ENCODE assay signal across 22 cellular contexts in the genomic region with DNA sequence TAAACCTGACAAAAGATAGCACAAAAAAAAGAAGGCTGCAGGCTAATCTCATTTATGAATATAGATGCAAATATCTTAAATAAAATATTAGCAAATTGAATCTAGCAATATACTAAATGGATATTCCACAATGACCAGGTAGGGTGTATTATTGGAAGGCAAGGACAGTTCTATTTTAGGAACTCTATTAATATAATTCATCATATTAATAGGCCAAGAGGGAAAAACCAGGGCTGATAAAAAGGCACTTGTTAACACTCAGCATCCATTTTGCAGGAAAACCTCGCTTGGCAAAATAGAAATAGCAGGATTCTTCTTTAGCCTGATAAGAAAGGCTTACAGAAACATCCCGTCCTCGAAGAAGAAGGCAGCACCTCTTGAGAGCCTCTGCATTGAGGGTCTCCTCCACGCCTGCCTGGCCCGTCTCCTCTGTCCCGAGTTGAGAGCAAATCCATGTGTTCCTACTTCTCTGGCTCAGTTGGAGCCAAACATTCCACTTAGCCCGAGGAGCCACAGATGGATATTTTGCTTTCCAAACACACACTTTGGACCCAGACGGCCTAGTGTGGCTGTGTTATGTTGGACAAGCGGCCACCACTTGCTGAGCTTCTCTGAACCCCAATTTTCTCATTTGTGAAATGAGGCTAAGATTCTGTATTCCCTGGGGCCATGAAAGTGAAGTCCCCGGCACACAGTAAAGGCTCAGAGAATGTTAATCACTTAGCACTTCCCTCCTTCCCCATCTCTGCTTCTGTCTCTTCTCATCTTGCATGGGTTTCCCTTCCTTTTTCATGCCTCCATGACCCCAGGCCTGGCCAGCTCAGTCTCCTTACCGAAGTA.
DNase-seq lines count a peak whose midpoint lies in the region; ATAC-seq and TF ChIP-seq lines count a peak whose summit lies in the region.
"Had no signal": no experiment of that assay in that cellular context is flagged by ENCODE, and none has a peak within 500 bp of the region (broad histone marks: within the 10 kb centered on the region; RNA-seq: fewer than 3 reads in every experiment).

No MANE protein-coding gene starts in this region.

- WGBS in heart right ventricle, 2 donors, result 29 to 37% methylated on average over 11 of the region's 11 CpGs

- ATAC-seq in heart right ventricle, result peak in 6 of 8 donors; percentile 38 to 83 (median 64)
- ATAC-seq in activated T-cell treated with anti-CD3 and anti-CD28 coated beads, Interleukin-2, amount 50 U/mL, for 72 hours (replicated peaks in 1 of 2), result no peak
- ATAC-seq: left lung; stimulated activated naive CD8-positive, alpha-beta T cell treated with anti-CD3 and anti-CD28 coated beads, Interleukin-15, amount 100 ng/mL, for 72 hours had no signal

- TF ChIP-seq CTCF in heart right ventricle (IDR thresholded peaks at IDR 0.05), result no peak

- peak overlapping the region; percentile 96 for H3K27ac ChIP-seq in BLaER1
- peak overlapping the region in 4 of 10 donors; percentile 32 to 65 (median 54) for H3K27ac ChIP-seq in heart right ventricle
- H3K27ac ChIP-seq: C4-2B, dorsolateral prefrontal cortex, left lung, neural progenitor cell, upper lobe of left lung had no signal

- H3K4me3 ChIP-seq in BLaER1 (peak overlapping the region; percentile 66), NT2/D1 (ENCODE audit: insufficient read length, low read depth) (no peak overlapping the region), heart right ventricle (no peak overlapping the region)
- H3K4me3 ChIP-seq: dorsolateral prefrontal cortex, HAP-1, left lung, neural progenitor cell, upper lobe of left lung had no signal

- H3K4me2 ChIP-seq in BLaER1, result peak overlapping the region; percentile 93
- H3K4me2 ChIP-seq: neural progenitor cell had no signal

- peaks cover 5% of the 10 kb centered on the region; the same call in 1 of the 2 replicates for H3K36me3 ChIP-seq in BLaER1
- no peaks in the 10 kb centered on the region for H3K36me3 ChIP-seq in NT2/D1 (ENCODE audit: insufficient read depth, insufficient read length, low read length)
- no peaks in the 10 kb centered on the region for H3K36me3 ChIP-seq in heart right ventricle
- H3K36me3 ChIP-seq: HAP-1, left lung, neural progenitor cell, upper lobe of left lung had no signal

- peaks cover 1 to 2% of the 10 kb centered on the region in 2 donors for H3K9me3 Mint-ChIP-seq in activated T-cell treated with anti-CD3 and anti-CD28 coated beads, Interleukin-2, amount 50 U/mL, for 72 hours

- H3K4me1 ChIP-seq in BLaER1 (peaks cover 71% of the 10 kb centered on the region), NT2/D1 (ENCODE audit: insufficient read depth, insufficient read length) (peaks cover 11% of the 10 kb centered on the region), heart right ventricle (peaks cover 0 to 17% (median 3%) of the 10 kb centered on the region in 9 donors)
- H3K4me1 ChIP-seq: left lung, upper lobe of left lung had no signal

- H3K9ac ChIP-seq in BLaER1 (peak overlapping the region; percentile 89), NT2/D1 (ENCODE audit: insufficient read length, low read depth) (peak overlapping the region; percentile 35)
- H3K9ac ChIP-seq: neural progenitor cell had no signal

- intact Hi-C loops in heart right ventricle (cut with DNase I), result no loop called here
- intact Hi-C loops in posterior vena cava (cut with DNase I), result no loop called here

- H3K36me3 Mint-ChIP-seq in activated T-cell treated with anti-CD3 and anti-CD28 coated beads, Interleukin-2, amount 50 U/mL, for 72 hours (ENCODE audit: insufficient read depth in 2 of 2), result peaks cover 0 to 1% of the 10 kb centered on the region in 2 donors
- H3K36me3 Mint-ChIP-seq: neural progenitor cell had no signal

- H3K4me1 Mint-ChIP-seq in activated T-cell treated with anti-CD3 and anti-CD28 coated beads, Interleukin-2, amount 50 U/mL, for 72 hours (ENCODE audit: low read depth), result peaks cover 12% of the 10 kb centered on the region

- DNase-seq in NT2/D1 (ENCODE audit: low read depth, low spot score) (no peak), heart right ventricle (no peak), posterior vena cava (ENCODE audit: low spot score) (peak; percentile 26), NCI-H748 (lab: John Stamatoyannopoulos, UW; ENCODE audit: unreplicated experiment) (no peak), NCI-H1048 (lab: John Stamatoyannopoulos, UW) (no peak), cerebellum (ENCODE audit: low spot score) (no peak)
- no peak for DNase-seq in activated T-cell treated with anti-CD3 and anti-CD28 coated beads, Interleukin-2, amount 50 U/mL, for 72 hours
- DNase-seq: ACHN; activated naive CD4-positive, alpha-beta T cell treated with anti-CD3 and anti-CD28 coated beads, Interleukin-2, amount 50 U/mL, for 16 hours; activated T-cell treated with anti-CD3 and anti-CD28 coated beads, Interleukin-2, amount 50 U/mL, for 1 hour; EL; left lung; NCI-H1694; NCI-H526 treated with DMSO at 0.1 percent for 48 hours; stimulated activated CD4-positive, alpha-beta T cell treated with anti-CD3 and anti-CD28 coated beads, Interleukin-4, amount 100 ng/mL, for 24 hours; stimulated activated naive CD8-positive, alpha-beta T cell treated with anti-CD3 and anti-CD28 coated beads, Interleukin-15, amount 100 ng/mL, for 72 hours; upper lobe of left lung had no signal

- no peaks in the 10 kb centered on the region for H4K20me1 ChIP-seq in BLaER1

- peaks cover 28% of the 10 kb centered on the region for H3K9me3 ChIP-seq in BLaER1
- H3K9me3 ChIP-seq in NT2/D1 (ENCODE audit: insufficient read depth, low read length), result no peaks in the 10 kb centered on the region
- H3K9me3 ChIP-seq in heart right ventricle, result peaks cover 0 to 17% (median 4%) of the 10 kb centered on the region in 11 donors
- H3K9me3 ChIP-seq: HAP-1 had no signal

- peaks cover 46% of the 10 kb centered on the region for H3K27me3 Mint-ChIP-seq in activated T-cell treated with anti-CD3 and anti-CD28 coated beads, Interleukin-2, amount 50 U/mL, for 72 hours (ENCODE audit: low read depth)

- H3K4me3 Mint-ChIP-seq in activated T-cell treated with anti-CD3 and anti-CD28 coated beads, Interleukin-2, amount 50 U/mL, for 72 hours, result no peak overlapping the region
- H3K4me3 Mint-ChIP-seq: neural progenitor cell; stimulated activated naive CD8-positive, alpha-beta T cell treated with anti-CD3 and anti-CD28 coated beads, Interleukin-15, amount 100 ng/mL, for 72 hours had no signal

- H3K27me3 ChIP-seq in BLaER1 (no peaks in the 10 kb centered on the region), NT2/D1 (ENCODE audit: insufficient read depth, insufficient read length) (peaks cover 23% of the 10 kb centered on the region), heart right ventricle (peaks cover 0 to 34% (median 9%) of the 10 kb centered on the region in 7 donors)
- H3K27me3 ChIP-seq: upper lobe of left lung had no signal

- H3K27ac Mint-ChIP-seq in activated T-cell treated with anti-CD3 and anti-CD28 coated beads, Interleukin-2, amount 50 U/mL, for 72 hours, result no peak overlapping the region
- H3K27ac Mint-ChIP-seq: neural progenitor cell; stimulated activated naive CD8-positive, alpha-beta T cell treated with anti-CD3 and anti-CD28 coated beads, Interleukin-15, amount 100 ng/mL, for 72 hours had no signal

Comparison
In these comparisons a context has a peak if more than half of its experiments do, and no peak if none do; other contexts are left out.
1. ATAC-seq: peak in heart right ventricle (6 of 8); none in activated T-cell treated with anti-CD3 and anti-CD28 coated beads, Interleukin-2, amount 50 U/mL, for 72 hours (0 of 2).